In genomic region chr2:161500892-161501610, GRCh38 we compare ENCODE assay signal across 7 cellular contexts.
DNase-seq lines count a peak whose midpoint lies in the region; ATAC-seq, FAIRE-seq and TF ChIP-seq lines count a peak whose summit lies in the region.
"Not testable (repeated sequence)": the region's sequence is repeated elsewhere in the genome, so short reads cannot be mapped to it uniquely, and the experiment has no call there.

No MANE protein-coding gene starts in this region.

- not testable (repeated sequence) for H3K23ac ChIP-seq in H1 (ENCODE audit: insufficient read length)

- ATAC-seq in GM19351 (IDR thresholded peaks at IDR 0.05; ENCODE audit: unreplicated experiment), result peak; percentile 67
- peak; percentile 50 for ATAC-seq in HG03342 (IDR thresholded peaks at IDR 0.05; ENCODE audit: unreplicated experiment)

- not testable (repeated sequence) for H3K79me2 ChIP-seq in H1 (ENCODE audit: control insufficient read depth in 1 of 2, insufficient read depth in 2 of 2, low read length in 2 of 2)

- H3K4me1 Mint-ChIP-seq in activated CD4-positive, alpha-beta memory T cell treated with anti-CD3 and anti-CD28 coated beads for 36 hours (ENCODE audit: low read depth), result peaks cover 11% of the 10 kb centered on the region

- not testable (repeated sequence) for H3K36me3 ChIP-seq in H1 (ENCODE audit: control insufficient read depth in 2 of 4, insufficient read depth in 4 of 4, low read length in 3 of 4)

- DNase-seq in GM12865 (ENCODE audit: low read depth) (peak; percentile 59), NAMALWA (ENCODE audit: low spot score) (peak; percentile 34)
- DNase-seq in H54 (ENCODE audit: insufficient read length, low spot score); H1 (ENCODE audit: low read depth in 1 of 2, low spot score in 2 of 2): not testable (repeated sequence)
- peak; percentile 21 for DNase-seq in activated CD4-positive, alpha-beta memory T cell treated with anti-CD3 and anti-CD28 coated beads for 36 hours

- not testable (repeated sequence) for H4K8ac ChIP-seq in H1 (ENCODE audit: extremely low read depth, insufficient read depth, low read length)

- not testable (repeated sequence) for H3K14ac ChIP-seq in H1 (ENCODE audit: insufficient read length)

- not testable (repeated sequence) for H4K91ac ChIP-seq in H1 (replicated peaks; ENCODE audit: insufficient read length, low read length)

- WGBS in H1 (ENCODE audit: extremely low coverage in 1 of 2, insufficient coverage in 1 of 2, insufficient read length in 1 of 2, insufficient replicate concordance in 2 of 2, low coverage in 1 of 2, low lambda C conversion rate in 2 of 2, missing lambda C conversion rate in 1 of 2), 2 experiments, result 94% methylated on average over 13 of the region's 15 CpGs; no CpG with 5 or more reads in 1 of the 2 experiments

- H2BK20ac ChIP-seq in H1 (ENCODE audit: low read length), result not testable (repeated sequence)

- not testable (repeated sequence) for H3K23me2 ChIP-seq in H1 (ENCODE audit: low read depth, low read length)

- POLR2A ChIA-PET in activated CD4-positive, alpha-beta memory T cell treated with anti-CD3 and anti-CD28 coated beads for 36 hours (lab: Charles Lee); H1 (lab: Charles Lee; ENCODE audit: partially characterized antibody): not testable (repeated sequence)

- TF ChIP-seq POLR2A in H54 (IDR thresholded peaks at IDR 0.05; ENCODE audit: low read depth, low read length); H1 (IDR thresholded peaks at IDR 0.05; ENCODE audit: control extremely low read depth in 1 of 2, low read depth in 2 of 2, low read length in 2 of 2): not testable (repeated sequence)

- peak overlapping the region; percentile 57 for H3K4me3 Mint-ChIP-seq in activated CD4-positive, alpha-beta memory T cell treated with anti-CD3 and anti-CD28 coated beads for 36 hours

- FAIRE-seq in H54 (lab: Jason Lieb, UNC), result peak; percentile 30
- FAIRE-seq in H1 (lab: Jason Lieb, UNC), result peak; percentile 58

- intact Hi-C loops in activated CD4-positive, alpha-beta memory T cell treated with anti-CD3 and anti-CD28 coated beads for 36 hours (cut with micrococcal nuclease), result not testable (repeated sequence)

- not testable (repeated sequence) for H3K56ac ChIP-seq in H1 (replicated peaks; ENCODE audit: insufficient read length, low read depth, low read length)

- CTCF ChIA-PET in activated CD4-positive, alpha-beta memory T cell treated with anti-CD3 and anti-CD28 coated beads for 36 hours (lab: Charles Lee); H1 (lab: Charles Lee; ENCODE audit: partially characterized antibody): not testable (repeated sequence)

- H3K9ac ChIP-seq in H1 (replicated peaks in 1 of 4; ENCODE audit: extremely low read depth in 1 of 4, low read depth in 3 of 4, low read length in 3 of 4), result not testable (repeated sequence)

- H2BK15ac ChIP-seq in H1 (ENCODE audit: low read length), result not testable (repeated sequence)

- not testable (repeated sequence) for TF ChIP-seq CTCF in GM12865 (IDR thresholded peaks at IDR 0.05; ENCODE audit: insufficient read depth, low read depth, low read length, missing control alignments); H1 (IDR thresholded peaks at IDR 0.05; ENCODE audit: control extremely low read depth in 1 of 3, insufficient read depth in 1 of 3, low read depth in 1 of 3, low read length in 3 of 3)

- not testable (repeated sequence) for H3K4me2 ChIP-seq in H1 (ENCODE audit: insufficient read depth in 1 of 2, low read depth in 2 of 2, low read length in 2 of 2)

- H2BK120ac ChIP-seq in H1 (replicated peaks; ENCODE audit: low read depth, low read length), result not testable (repeated sequence)

- H3K4me3 ChIP-seq in GM12865 (ENCODE audit: low read depth, low read length), result peak overlapping the region; percentile 49
- H3K4me3 ChIP-seq in H1 (ENCODE audit: extremely low read depth in 1 of 4, insufficient read depth in 2 of 4, low read depth in 3 of 4, low read length in 4 of 4), result not testable (repeated sequence)

- H3K36me3 Mint-ChIP-seq in activated CD4-positive, alpha-beta memory T cell treated with anti-CD3 and anti-CD28 coated beads for 36 hours, result not testable (repeated sequence)

- not testable (repeated sequence) for H2BK5ac ChIP-seq in H1 (ENCODE audit: low read depth, low read length)

- not testable (repeated sequence) for H3K4ac ChIP-seq in H1 (replicated peaks; ENCODE audit: insufficient read length, low read depth, low read length)

- peak overlapping the region; percentile 5 for H3K27ac Mint-ChIP-seq in activated CD4-positive, alpha-beta memory T cell treated with anti-CD3 and anti-CD28 coated beads for 36 hours

- not testable (repeated sequence) for H3K9me3 ChIP-seq in H1 (ENCODE audit: insufficient read depth in 2 of 2, low read depth in 1 of 2, low read length in 1 of 2)

- not testable (repeated sequence) for H2AK5ac ChIP-seq in H1 (ENCODE audit: low read depth, low read length)

- H2AFZ ChIP-seq in H1 (ENCODE audit: low read length), result not testable (repeated sequence)

- H3K27me3 ChIP-seq in H1 (replicated peaks in 1 of 4; ENCODE audit: control insufficient read depth in 3 of 4, extremely low read depth in 1 of 4, insufficient read depth in 3 of 4, low read length in 3 of 4), result not testable (repeated sequence)

- H3K18ac ChIP-seq in H1 (ENCODE audit: extremely low read depth, low read length), result not testable (repeated sequence)

- not testable (repeated sequence) for H2BK12ac ChIP-seq in H1 (ENCODE audit: low read depth, low read length)

- not testable (repeated sequence) for H3K9me3 Mint-ChIP-seq in activated CD4-positive, alpha-beta memory T cell treated with anti-CD3 and anti-CD28 coated beads for 36 hours

- H3K27ac ChIP-seq in H1 (ENCODE audit: low read depth, low read length), result not testable (repeated sequence)

- not testable (repeated sequence) for H3K79me1 ChIP-seq in H1 (ENCODE audit: low read depth, low read length)

- not testable (repeated sequence) for H4K20me1 ChIP-seq in H1 (replicated peaks in 1 of 2; ENCODE audit: control insufficient read depth in 1 of 2, insufficient read depth in 2 of 2, low read length in 2 of 2)

- not testable (repeated sequence) for H3K4me1 ChIP-seq in H1 (replicated peaks in 1 of 4; ENCODE audit: control insufficient read depth in 3 of 4, insufficient read depth in 4 of 4, low read length in 3 of 4)

- not testable (repeated sequence) for TF ChIP-seq EP300 in H1 (IDR thresholded peaks at IDR 0.05; ENCODE audit: borderline replicate concordance in 1 of 2, low read depth in 2 of 2, low read length in 2 of 2)

- not testable (repeated sequence) for H4K5ac ChIP-seq in H1 (ENCODE audit: insufficient read length, low read depth, low read length)

- TF ChIP-seq RAD21 in H1 (IDR thresholded peaks at IDR 0.05 in 1 of 2, conservative IDR thresholded peaks at IDR 0.05 in 1 of 2; ENCODE audit: low read depth in 2 of 2, low read length in 2 of 2), result not testable (repeated sequence)

- H3K27me3 Mint-ChIP-seq in activated CD4-positive, alpha-beta memory T cell treated with anti-CD3 and anti-CD28 coated beads for 36 hours, result peaks cover 14% of the 10 kb centered on the region
